ENCODE assay signal across 29 cellular contexts in the genomic region with DNA sequence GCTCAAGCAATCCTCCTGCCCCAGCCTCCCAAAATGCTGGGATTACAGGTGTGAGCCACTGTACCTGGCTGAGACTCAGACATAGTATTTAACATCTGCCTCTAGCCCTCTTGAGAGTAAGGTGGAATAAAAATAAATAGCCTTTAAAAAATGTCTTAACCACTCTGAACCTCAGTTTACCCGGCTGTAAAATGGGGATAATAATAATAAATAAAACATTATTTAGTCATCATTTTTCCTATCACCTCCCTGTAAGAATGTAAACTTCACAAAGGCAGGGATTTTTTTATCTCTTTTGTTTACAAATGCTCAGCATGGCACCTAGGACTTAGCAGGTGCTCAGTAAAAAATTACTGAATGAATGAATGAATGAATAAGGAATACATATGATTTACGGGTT.
"Had no signal": no experiment of that assay in that cellular context is flagged by ENCODE, and none has a peak within 500 bp of the region (broad histone marks: within the 10 kb centered on the region; RNA-seq: fewer than 3 reads in every experiment).

No MANE protein-coding gene starts in this region.

- H3K4me1 ChIP-seq: colonic mucosa, esophagus squamous epithelium, foreskin keratinocyte, gastrocnemius medialis, heart left ventricle had no signal

- H3K36me3 ChIP-seq: colonic mucosa, esophagus muscularis mucosa, esophagus squamous epithelium, gastrocnemius medialis, gastroesophageal sphincter, heart left ventricle, heart right ventricle had no signal

- H3K27ac ChIP-seq: colonic mucosa, coronary artery, dorsolateral prefrontal cortex, epithelial cell of prostate, esophagus muscularis mucosa, esophagus squamous epithelium, foreskin keratinocyte, gastrocnemius medialis, gastroesophageal sphincter, heart left ventricle, heart right ventricle had no signal

- DNase-seq: colonic mucosa; cortex of kidney; dermis blood vessel endothelial cell; dorsolateral prefrontal cortex; effector CD4-positive, alpha-beta T cell; effector CD8-positive, alpha-beta T cell; effector memory CD4-positive, alpha-beta T cell; effector memory CD8-positive, alpha-beta T cell; endodermal cell; erythroblast; esophagus squamous epithelium; foreskin fibroblast; foreskin keratinocyte; foreskin melanocyte; gastrocnemius medialis; glutamatergic neuron; head of caudate nucleus; heart left ventricle; heart right ventricle had no signal

- H3K4me3 ChIP-seq: colonic mucosa, coronary artery, dorsolateral prefrontal cortex, esophagus muscularis mucosa, esophagus squamous epithelium, gastrocnemius medialis, gastroesophageal sphincter, heart left ventricle, heart right ventricle had no signal

- H3K9me3 Mint-ChIP-seq: dendritic cell treated with granulocyte-macrophage colony-stimulating factor and Interleukin-4, amounts not matched to agents 40 ng/mL and 50 ng/mL, for 4 days; effector memory CD8-positive, alpha-beta T cell; endodermal cell had no signal

- H3K27me3 ChIP-seq: colonic mucosa, dorsolateral prefrontal cortex had no signal

- FAIRE-seq: colon, endometrium, endothelial cell of umbilical vein, frontal cortex had no signal

- ATAC-seq: effector memory CD8-positive, alpha-beta T cell; esophagus mucosa; foreskin keratinocyte; gastrocnemius medialis; heart left ventricle; heart right ventricle had no signal

- H3K27ac Mint-ChIP-seq: dendritic cell treated with granulocyte-macrophage colony-stimulating factor and Interleukin-4, amounts not matched to agents 40 ng/mL and 50 ng/mL, for 4 days; effector memory CD8-positive, alpha-beta T cell; endodermal cell had no signal

- H3K4me3 Mint-ChIP-seq: dendritic cell treated with granulocyte-macrophage colony-stimulating factor and Interleukin-4, amounts not matched to agents 40 ng/mL and 50 ng/mL, for 4 days; effector memory CD8-positive, alpha-beta T cell; endodermal cell had no signal

- H3K9me3 ChIP-seq: colonic mucosa, esophagus muscularis mucosa, esophagus squamous epithelium, gastrocnemius medialis, gastroesophageal sphincter, heart left ventricle, heart right ventricle had no signal
